26 cellular contexts compared by ENCODE assay signal in the genomic region with DNA sequence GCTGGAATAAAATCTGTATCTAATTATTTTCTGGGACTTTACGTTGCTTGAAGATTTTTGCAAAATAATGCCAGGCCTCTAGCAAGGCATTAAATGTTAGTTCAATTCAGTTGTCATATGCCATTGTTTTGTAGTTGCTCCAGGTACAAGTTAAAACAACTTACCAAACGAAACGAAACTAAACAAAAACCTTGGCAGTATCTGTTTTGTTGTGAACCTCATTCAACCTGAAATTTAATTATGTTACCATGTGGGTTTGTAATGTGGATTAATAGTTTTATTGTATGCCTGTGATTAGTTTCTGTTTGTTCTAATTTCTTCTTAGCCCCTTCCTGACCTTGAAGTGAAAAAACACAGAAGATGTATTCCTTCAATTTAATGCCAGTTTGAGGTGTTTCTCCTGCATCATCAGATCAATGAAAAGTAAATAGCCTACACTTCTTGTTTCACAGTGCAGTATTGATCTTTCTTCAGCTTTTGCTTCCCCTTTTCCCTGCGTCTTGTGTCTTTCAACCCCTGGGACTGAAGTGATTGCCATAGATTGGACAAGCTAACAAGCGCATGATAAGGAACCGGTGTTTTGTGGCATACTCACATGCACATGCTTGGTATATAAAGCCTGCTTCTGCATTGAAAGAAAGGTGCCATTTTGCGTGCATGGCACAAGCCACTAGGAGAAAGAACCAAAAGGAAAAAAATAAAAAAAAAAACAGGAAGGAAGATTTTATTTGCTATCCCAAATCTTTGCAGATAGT.
DNase-seq lines count a peak whose midpoint lies in the region; ATAC-seq and TF ChIP-seq lines count a peak whose summit lies in the region.
"Had no signal": no experiment of that assay in that cellular context is flagged by ENCODE, and none has a peak within 500 bp of the region (broad histone marks: within the 10 kb centered on the region; RNA-seq: fewer than 3 reads in every experiment).

No MANE protein-coding gene starts in this region.

- H3K9ac ChIP-seq in DND-41 (ENCODE audit: low read depth, low read length) (no peak overlapping the region), OCI-LY3 (ENCODE audit: low read length) (no peak overlapping the region), neural cell (ENCODE audit: low read length) (no peak overlapping the region)

- no peaks in the 10 kb centered on the region for H3K36me3 Mint-ChIP-seq in MCF 10A (ENCODE audit: insufficient read depth, unreplicated experiment)
- no peaks in the 10 kb centered on the region for H3K36me3 Mint-ChIP-seq in activated CD8-positive, alpha-beta T cell treated with anti-CD3 and anti-CD28 coated beads for 36 hours (ENCODE audit: low read depth)
- H3K36me3 Mint-ChIP-seq: naive thymus-derived CD8-positive, alpha-beta T cell had no signal

- H3F3A ChIP-seq in neural cell (ENCODE audit: insufficient read depth, low read length, poor library complexity, severe bottlenecking), result no peaks in the 10 kb centered on the region

- peaks cover 7% of the 10 kb centered on the region for H3K4me1 Mint-ChIP-seq in MCF 10A (ENCODE audit: insufficient read depth, unreplicated experiment)
- no peaks in the 10 kb centered on the region for H3K4me1 Mint-ChIP-seq in activated CD8-positive, alpha-beta T cell treated with anti-CD3 and anti-CD28 coated beads for 36 hours (ENCODE audit: low read depth)
- H3K4me1 Mint-ChIP-seq: activated CD4-positive, alpha-beta memory T cell treated with anti-CD3 and anti-CD28 coated beads, Interleukin-2, amount 10 ng/mL, durations not matched to agents 7 days and 5 days; activated naive CD8-positive, alpha-beta T cell treated with anti-CD3 and anti-CD28 coated beads, Interleukin-2, amount 50 U/mL, for 24 hours; naive thymus-derived CD8-positive, alpha-beta T cell had no signal

- no peak overlapping the region for H2AFZ ChIP-seq in DND-41 (ENCODE audit: low read depth, low read length)
- H2AFZ ChIP-seq in OCI-LY3 (ENCODE audit: low read depth, low read length), result no peak overlapping the region
- no peak overlapping the region for H2AFZ ChIP-seq in neural cell (ENCODE audit: low read depth, low read length)

- no peaks in the 10 kb centered on the region for H3K27me3 ChIP-seq in DND-41 (ENCODE audit: insufficient read depth, low read length, poor library complexity)
- H3K27me3 ChIP-seq in OCI-LY3 (ENCODE audit: low read depth, low read length), result no peaks in the 10 kb centered on the region
- H3K27me3 ChIP-seq in neural cell (ENCODE audit: insufficient read depth, low read depth, low read length), result no peaks in the 10 kb centered on the region
- no peaks in the 10 kb centered on the region for H3K27me3 ChIP-seq in effector memory CD4-positive, alpha-beta T cell (replicated peaks; ENCODE audit: control insufficient read depth, insufficient read depth, low read length, poor library complexity, severe bottlenecking)
- H3K27me3 ChIP-seq: ovary, stomach, tibial nerve had no signal

- peaks cover 14% of the 10 kb centered on the region for H3K27me3 Mint-ChIP-seq in MCF 10A (ENCODE audit: insufficient read depth, unreplicated experiment)
- no peaks in the 10 kb centered on the region for H3K27me3 Mint-ChIP-seq in activated CD8-positive, alpha-beta T cell treated with anti-CD3 and anti-CD28 coated beads for 36 hours
- H3K27me3 Mint-ChIP-seq: activated CD4-positive, alpha-beta memory T cell treated with anti-CD3 and anti-CD28 coated beads, Interleukin-2, amount 10 ng/mL, durations not matched to agents 7 days and 5 days; activated naive CD8-positive, alpha-beta T cell treated with anti-CD3 and anti-CD28 coated beads, Interleukin-2, amount 50 U/mL, for 24 hours; naive thymus-derived CD8-positive, alpha-beta T cell had no signal

- no TSS peak for BruUV-seq in MCF 10A (replicated peaks; lab: Mats Ljungman, UMichigan)

- DNase-seq in DND-41 (no peak), MCF 10A (ENCODE audit: unreplicated experiment) (no peak), NK-92 (lab: John Stamatoyannopoulos, UW; ENCODE audit: unreplicated experiment) (no peak)
- DNase-seq in activated CD8-positive, alpha-beta T cell treated with anti-CD3 and anti-CD28 coated beads for 36 hours, result no peak
- no peak for DNase-seq in effector memory CD4-positive, alpha-beta T cell
- DNase-seq: ACHN; activated CD4-positive, alpha-beta memory T cell treated with anti-CD3 and anti-CD28 coated beads, Interleukin-2, amount 10 ng/mL, durations not matched to agents 7 days and 5 days; activated gamma-delta T cell; activated naive CD8-positive, alpha-beta T cell treated with anti-CD3 and anti-CD28 coated beads, Interleukin-2, amount 50 U/mL, for 24 hours; activated T-cell treated with anti-CD3 and anti-CD28 coated beads for 4 hours; C1 segment of cervical spinal cord; glutamatergic neuron; HCEC 1CT; left cardiac atrium; naive thymus-derived CD8-positive, alpha-beta T cell; NCI-H1092; NCI-H1930; ovary; right cardiac atrium; stomach had no signal

- H3K4me1 ChIP-seq in DND-41 (ENCODE audit: insufficient read depth, low read length) (no peaks in the 10 kb centered on the region), OCI-LY3 (ENCODE audit: low read length) (no peaks in the 10 kb centered on the region)
- H3K4me1 ChIP-seq in effector memory CD4-positive, alpha-beta T cell (ENCODE audit: control insufficient read depth, insufficient read depth, low read length, poor library complexity, severe bottlenecking), result no peaks in the 10 kb centered on the region
- H3K4me1 ChIP-seq: stomach, tibial nerve had no signal

- H3K4me3 ChIP-seq in DND-41 (ENCODE audit: low read depth in 1 of 2, low read length in 2 of 2) (no peak overlapping the region), OCI-LY3 (ENCODE audit: low read length) (no peak overlapping the region), neural cell (ENCODE audit: low read length) (no peak overlapping the region)
- H3K4me3 ChIP-seq in effector memory CD4-positive, alpha-beta T cell (ENCODE audit: insufficient read depth, low read depth, low read length, poor library complexity, severe bottlenecking), result no peak overlapping the region
- H3K4me3 ChIP-seq: coronary artery, ovary, stomach, tibial nerve had no signal

- POLR2A ChIA-PET in MCF 10A (lab: Yijun Ruan, JAX), result interaction anchor here (0.7 kb wide), 1 partner anchor 110 kb away, joined by 3 read pairs; no protein-coding TSS in a partner anchor
- POLR2A ChIA-PET in activated CD8-positive, alpha-beta T cell treated with anti-CD3 and anti-CD28 coated beads for 36 hours (lab: Charles Lee), result no interaction called here

- TF ChIP-seq CTCF in DND-41 (IDR thresholded peaks at IDR 0.05; ENCODE audit: borderline replicate concordance, extremely low read depth, low read length, poor library complexity, severe bottlenecking) (no peak), OCI-LY3 (IDR thresholded peaks at IDR 0.05; ENCODE audit: low read depth, low read length) (no peak), MCF 10A (IDR thresholded peaks at IDR 0.05; ENCODE audit: unreplicated experiment) (no peak), neural cell (IDR thresholded peaks at IDR 0.05; ENCODE audit: poor library complexity, severe bottlenecking) (no peak)
- no peak for TF ChIP-seq CTCF in activated CD8-positive, alpha-beta T cell treated with anti-CD3 and anti-CD28 coated beads for 36 hours (IDR thresholded peaks at IDR 0.05)

- H3K79me2 ChIP-seq in DND-41 (ENCODE audit: insufficient read depth, low read length) (no peaks in the 10 kb centered on the region), OCI-LY3 (ENCODE audit: low read length) (no peaks in the 10 kb centered on the region), neural cell (replicated peaks; ENCODE audit: insufficient read depth, low read length) (no peaks in the 10 kb centered on the region)

- no peaks in the 10 kb centered on the region for H3K9me3 ChIP-seq in DND-41 (ENCODE audit: insufficient read depth, low read length, severe bottlenecking)
- H3K9me3 ChIP-seq in OCI-LY3 (ENCODE audit: insufficient read depth, low read length), result no peaks in the 10 kb centered on the region
- no peaks in the 10 kb centered on the region for H3K9me3 ChIP-seq in neural cell (ENCODE audit: low read length)
- no peaks in the 10 kb centered on the region for H3K9me3 ChIP-seq in effector memory CD4-positive, alpha-beta T cell (ENCODE audit: control insufficient read depth, low read length)
- H3K9me3 ChIP-seq: ovary, stomach, tibial nerve had no signal

- intact Hi-C loops in MCF 10A (cut with micrococcal nuclease), result no loop called here
- intact Hi-C loops in activated CD8-positive, alpha-beta T cell treated with anti-CD3 and anti-CD28 coated beads for 36 hours (cut with micrococcal nuclease), result no loop called here

- H3K27ac Mint-ChIP-seq in MCF 10A (ENCODE audit: low read depth, unreplicated experiment), result no peak overlapping the region
- H3K27ac Mint-ChIP-seq in activated CD8-positive, alpha-beta T cell treated with anti-CD3 and anti-CD28 coated beads for 36 hours, result no peak overlapping the region
- H3K27ac Mint-ChIP-seq: activated CD4-positive, alpha-beta memory T cell treated with anti-CD3 and anti-CD28 coated beads, Interleukin-2, amount 10 ng/mL, durations not matched to agents 7 days and 5 days; activated naive CD8-positive, alpha-beta T cell treated with anti-CD3 and anti-CD28 coated beads, Interleukin-2, amount 50 U/mL, for 24 hours; naive thymus-derived CD8-positive, alpha-beta T cell had no signal

- TF ChIP-seq RAD21 in neural cell (conservative IDR thresholded peaks at IDR 0.05), result no peak

- H3K9me3 Mint-ChIP-seq in MCF 10A (ENCODE audit: unreplicated experiment), result peaks cover 8% of the 10 kb centered on the region
- peaks cover 4% of the 10 kb centered on the region for H3K9me3 Mint-ChIP-seq in activated CD8-positive, alpha-beta T cell treated with anti-CD3 and anti-CD28 coated beads for 36 hours

- H3K4me3 Mint-ChIP-seq in MCF 10A (ENCODE audit: unreplicated experiment), result peak overlapping the region; percentile 53
- H3K4me3 Mint-ChIP-seq in activated CD8-positive, alpha-beta T cell treated with anti-CD3 and anti-CD28 coated beads for 36 hours, result no peak overlapping the region
- H3K4me3 Mint-ChIP-seq: activated CD4-positive, alpha-beta memory T cell treated with anti-CD3 and anti-CD28 coated beads, Interleukin-2, amount 10 ng/mL, durations not matched to agents 7 days and 5 days; activated naive CD8-positive, alpha-beta T cell treated with anti-CD3 and anti-CD28 coated beads, Interleukin-2, amount 50 U/mL, for 24 hours; naive thymus-derived CD8-positive, alpha-beta T cell had no signal

- H3K36me3 ChIP-seq in DND-41 (ENCODE audit: insufficient read depth, low read length), result no peaks in the 10 kb centered on the region
- no peaks in the 10 kb centered on the region for H3K36me3 ChIP-seq in OCI-LY3 (replicated peaks; ENCODE audit: low read depth, low read length)
- H3K36me3 ChIP-seq in neural cell (ENCODE audit: insufficient read depth, low read length), result no peaks in the 10 kb centered on the region
- no peaks in the 10 kb centered on the region for H3K36me3 ChIP-seq in effector memory CD4-positive, alpha-beta T cell (ENCODE audit: control insufficient read depth, insufficient read depth, low read length)
- H3K36me3 ChIP-seq: ovary, stomach, tibial nerve had no signal

- H3K4me2 ChIP-seq in DND-41 (ENCODE audit: insufficient read depth, low read length) (peak overlapping the region; percentile 31; the same call in 1 of the 2 replicates), OCI-LY3 (ENCODE audit: low read length) (peak overlapping the region; percentile 22; the same call in 1 of the 2 replicates), neural cell (ENCODE audit: low read length) (no peak overlapping the region)

- ATAC-seq in DND-41 (ENCODE audit: insufficient read depth, low read depth), result no peak
- ATAC-seq in activated CD8-positive, alpha-beta T cell treated with anti-CD3 and anti-CD28 coated beads for 36 hours, result no peak
- ATAC-seq in GM21367 (IDR thresholded peaks at IDR 0.05; ENCODE audit: unreplicated experiment), result no peak
- ATAC-seq: activated CD4-positive, CD25-positive, alpha-beta regulatory T cell treated with anti-CD3 and anti-CD28 coated beads, Interleukin-2, amount 50 U/mL, for 24 hours; activated naive CD8-positive, alpha-beta T cell treated with anti-CD3 and anti-CD28 coated beads, Interleukin-2, amount 50 U/mL, for 24 hours; left cardiac atrium; naive thymus-derived CD8-positive, alpha-beta T cell; right cardiac atrium had no signal

- CTCF ChIA-PET in MCF 10A (lab: Yijun Ruan, JAX), result interaction anchor here (0.7 kb wide), 2 partner anchors 10 to 1283 kb away, joined by 3 to 5 read pairs; no protein-coding TSS in a partner anchor
- CTCF ChIA-PET in activated CD8-positive, alpha-beta T cell treated with anti-CD3 and anti-CD28 coated beads for 36 hours (lab: Charles Lee), result no interaction called here

- no peaks in the 10 kb centered on the region for H3K9me2 ChIP-seq in neural cell (ENCODE audit: insufficient read depth, low read length)

- no peak for TF ChIP-seq EP300 in neural cell (conservative IDR thresholded peaks at IDR 0.05; ENCODE audit: poor library complexity, severe bottlenecking)

- H4K20me1 ChIP-seq in DND-41 (ENCODE audit: insufficient read depth, low read length) (no peaks in the 10 kb centered on the region), OCI-LY3 (ENCODE audit: insufficient read depth, low read length) (no peaks in the 10 kb centered on the region), neural cell (ENCODE audit: insufficient read depth) (no peaks in the 10 kb centered on the region)

- H3K27ac ChIP-seq in DND-41 (ENCODE audit: low read length) (no peak overlapping the region), OCI-LY3 (ENCODE audit: low read length) (no peak overlapping the region), neural cell (ENCODE audit: low read length) (no peak overlapping the region)
- H3K27ac ChIP-seq in effector memory CD4-positive, alpha-beta T cell (ENCODE audit: insufficient read depth, low read length, poor library complexity, severe bottlenecking), result no peak overlapping the region
- H3K27ac ChIP-seq: coronary artery, ovary, stomach, tibial nerve had no signal
